In genomic region chr1:19436716-19437476, GRCh38 we compare ENCODE assay signal across 1 cellular context.
TF ChIP-seq lines count a peak whose summit lies in the region.

No MANE protein-coding gene starts in this region.

TF ChIP-seq in HepG2, 621 proteins besides CTCF, POLR2A, EP300 and RAD21 (continued from another document):
- TF ChIP-seq SP1 (IDR thresholded peaks at IDR 0.05), result no peak
- no peak for TF ChIP-seq SP1 (CRISPR knock-in tag; IDR thresholded peaks at IDR 0.05)
- TF ChIP-seq FIP1L1 (IDR thresholded peaks at IDR 0.05; ENCODE audit: borderline replicate concordance, insufficient read depth, low read depth, low read length), result no peak
- TF ChIP-seq, protein P1, sequence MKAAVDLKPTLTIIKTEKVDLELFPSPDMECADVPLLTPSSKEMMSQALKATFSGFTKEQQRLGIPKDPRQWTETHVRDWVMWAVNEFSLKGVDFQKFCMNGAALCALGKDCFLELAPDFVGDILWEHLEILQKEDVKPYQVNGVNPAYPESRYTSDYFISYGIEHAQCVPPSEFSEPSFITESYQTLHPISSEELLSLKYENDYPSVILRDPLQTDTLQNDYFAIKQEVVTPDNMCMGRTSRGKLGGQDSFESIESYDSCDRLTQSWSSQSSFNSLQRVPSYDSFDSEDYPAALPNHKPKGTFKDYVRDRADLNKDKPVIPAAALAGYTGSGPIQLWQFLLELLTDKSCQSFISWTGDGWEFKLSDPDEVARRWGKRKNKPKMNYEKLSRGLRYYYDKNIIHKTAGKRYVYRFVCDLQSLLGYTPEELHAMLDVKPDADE (CRISPR knock-in tag; IDR thresholded peaks at IDR 0.05), result no peak
- TF ChIP-seq THAP11 (CRISPR knock-in tag; IDR thresholded peaks at IDR 0.05), result peak; percentile 40; the same call in 1 of the 2 replicates
- no peak for TF ChIP-seq MTF2 (CRISPR knock-in tag; IDR thresholded peaks at IDR 0.05; ENCODE audit: borderline replicate concordance)
- no peak for TF ChIP-seq CENPT (CRISPR knock-in tag; IDR thresholded peaks at IDR 0.05; ENCODE audit: low read depth)
- TF ChIP-seq ZBTB38 (CRISPR knock-in tag; IDR thresholded peaks at IDR 0.05), result peak; percentile 17; the same call in 1 of the 2 replicates
- TF ChIP-seq, protein P2, sequence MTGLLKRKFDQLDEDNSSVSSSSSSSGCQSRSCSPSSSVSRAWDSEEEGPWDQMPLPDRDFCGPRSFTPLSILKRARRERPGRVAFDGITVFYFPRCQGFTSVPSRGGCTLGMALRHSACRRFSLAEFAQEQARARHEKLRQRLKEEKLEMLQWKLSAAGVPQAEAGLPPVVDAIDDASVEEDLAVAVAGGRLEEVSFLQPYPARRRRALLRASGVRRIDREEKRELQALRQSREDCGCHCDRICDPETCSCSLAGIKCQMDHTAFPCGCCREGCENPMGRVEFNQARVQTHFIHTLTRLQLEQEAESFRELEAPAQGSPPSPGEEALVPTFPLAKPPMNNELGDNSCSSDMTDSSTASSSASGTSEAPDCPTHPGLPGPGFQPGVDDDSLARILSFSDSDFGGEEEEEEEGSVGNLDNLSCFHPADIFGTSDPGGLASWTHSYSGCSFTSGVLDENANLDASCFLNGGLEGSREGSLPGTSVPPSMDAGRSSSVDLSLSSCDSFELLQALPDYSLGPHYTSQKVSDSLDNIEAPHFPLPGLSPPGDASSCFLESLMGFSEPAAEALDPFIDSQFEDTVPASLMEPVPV (CRISPR knock-in tag; IDR thresholded peaks at IDR 0.05), result 0 out of 2 replicates have a peak, but pooled peaks have one; percentile 26
- TF ChIP-seq HDAC2 (CRISPR knock-in tag; IDR thresholded peaks at IDR 0.05), result peak; percentile 93
- no peak for TF ChIP-seq ARID2 (CRISPR knock-in tag; IDR thresholded peaks at IDR 0.05; ENCODE audit: borderline replicate concordance)
- no peak for TF ChIP-seq ZNF263 (CRISPR knock-in tag; IDR thresholded peaks at IDR 0.05)
- no peak for TF ChIP-seq KAT7 (CRISPR knock-in tag; IDR thresholded peaks at IDR 0.05; ENCODE audit: borderline replicate concordance)
- TF ChIP-seq GABPA (IDR thresholded peaks at IDR 0.05; ENCODE audit: low read depth, low read length), result no peak
- peak; percentile 35; the same call in 1 of the 2 replicates for TF ChIP-seq GABPA (CRISPR knock-in tag; IDR thresholded peaks at IDR 0.05; ENCODE audit: low read depth)
- no peak for TF ChIP-seq ZNF101 (CRISPR knock-in tag; IDR thresholded peaks at IDR 0.05; ENCODE audit: borderline replicate concordance, low read depth)
- TF ChIP-seq DMAP1 (CRISPR knock-in tag; IDR thresholded peaks at IDR 0.05), result peak; percentile 57; the same call in 1 of the 2 replicates
- TF ChIP-seq KDM6A (CRISPR knock-in tag; IDR thresholded peaks at IDR 0.05; ENCODE audit: low read depth), result peak; percentile 59; the same call in 1 of the 2 replicates
- TF ChIP-seq HIVEP1 (CRISPR knock-in tag; IDR thresholded peaks at IDR 0.05), result no peak
- no peak for TF ChIP-seq ZNF136 (CRISPR knock-in tag; IDR thresholded peaks at IDR 0.05; ENCODE audit: low read depth)
- peak; percentile 44; the same call in 1 of the 2 replicates for TF ChIP-seq TBX2 (CRISPR knock-in tag; IDR thresholded peaks at IDR 0.05; ENCODE audit: borderline replicate concordance)
- TF ChIP-seq, protein P3, sequence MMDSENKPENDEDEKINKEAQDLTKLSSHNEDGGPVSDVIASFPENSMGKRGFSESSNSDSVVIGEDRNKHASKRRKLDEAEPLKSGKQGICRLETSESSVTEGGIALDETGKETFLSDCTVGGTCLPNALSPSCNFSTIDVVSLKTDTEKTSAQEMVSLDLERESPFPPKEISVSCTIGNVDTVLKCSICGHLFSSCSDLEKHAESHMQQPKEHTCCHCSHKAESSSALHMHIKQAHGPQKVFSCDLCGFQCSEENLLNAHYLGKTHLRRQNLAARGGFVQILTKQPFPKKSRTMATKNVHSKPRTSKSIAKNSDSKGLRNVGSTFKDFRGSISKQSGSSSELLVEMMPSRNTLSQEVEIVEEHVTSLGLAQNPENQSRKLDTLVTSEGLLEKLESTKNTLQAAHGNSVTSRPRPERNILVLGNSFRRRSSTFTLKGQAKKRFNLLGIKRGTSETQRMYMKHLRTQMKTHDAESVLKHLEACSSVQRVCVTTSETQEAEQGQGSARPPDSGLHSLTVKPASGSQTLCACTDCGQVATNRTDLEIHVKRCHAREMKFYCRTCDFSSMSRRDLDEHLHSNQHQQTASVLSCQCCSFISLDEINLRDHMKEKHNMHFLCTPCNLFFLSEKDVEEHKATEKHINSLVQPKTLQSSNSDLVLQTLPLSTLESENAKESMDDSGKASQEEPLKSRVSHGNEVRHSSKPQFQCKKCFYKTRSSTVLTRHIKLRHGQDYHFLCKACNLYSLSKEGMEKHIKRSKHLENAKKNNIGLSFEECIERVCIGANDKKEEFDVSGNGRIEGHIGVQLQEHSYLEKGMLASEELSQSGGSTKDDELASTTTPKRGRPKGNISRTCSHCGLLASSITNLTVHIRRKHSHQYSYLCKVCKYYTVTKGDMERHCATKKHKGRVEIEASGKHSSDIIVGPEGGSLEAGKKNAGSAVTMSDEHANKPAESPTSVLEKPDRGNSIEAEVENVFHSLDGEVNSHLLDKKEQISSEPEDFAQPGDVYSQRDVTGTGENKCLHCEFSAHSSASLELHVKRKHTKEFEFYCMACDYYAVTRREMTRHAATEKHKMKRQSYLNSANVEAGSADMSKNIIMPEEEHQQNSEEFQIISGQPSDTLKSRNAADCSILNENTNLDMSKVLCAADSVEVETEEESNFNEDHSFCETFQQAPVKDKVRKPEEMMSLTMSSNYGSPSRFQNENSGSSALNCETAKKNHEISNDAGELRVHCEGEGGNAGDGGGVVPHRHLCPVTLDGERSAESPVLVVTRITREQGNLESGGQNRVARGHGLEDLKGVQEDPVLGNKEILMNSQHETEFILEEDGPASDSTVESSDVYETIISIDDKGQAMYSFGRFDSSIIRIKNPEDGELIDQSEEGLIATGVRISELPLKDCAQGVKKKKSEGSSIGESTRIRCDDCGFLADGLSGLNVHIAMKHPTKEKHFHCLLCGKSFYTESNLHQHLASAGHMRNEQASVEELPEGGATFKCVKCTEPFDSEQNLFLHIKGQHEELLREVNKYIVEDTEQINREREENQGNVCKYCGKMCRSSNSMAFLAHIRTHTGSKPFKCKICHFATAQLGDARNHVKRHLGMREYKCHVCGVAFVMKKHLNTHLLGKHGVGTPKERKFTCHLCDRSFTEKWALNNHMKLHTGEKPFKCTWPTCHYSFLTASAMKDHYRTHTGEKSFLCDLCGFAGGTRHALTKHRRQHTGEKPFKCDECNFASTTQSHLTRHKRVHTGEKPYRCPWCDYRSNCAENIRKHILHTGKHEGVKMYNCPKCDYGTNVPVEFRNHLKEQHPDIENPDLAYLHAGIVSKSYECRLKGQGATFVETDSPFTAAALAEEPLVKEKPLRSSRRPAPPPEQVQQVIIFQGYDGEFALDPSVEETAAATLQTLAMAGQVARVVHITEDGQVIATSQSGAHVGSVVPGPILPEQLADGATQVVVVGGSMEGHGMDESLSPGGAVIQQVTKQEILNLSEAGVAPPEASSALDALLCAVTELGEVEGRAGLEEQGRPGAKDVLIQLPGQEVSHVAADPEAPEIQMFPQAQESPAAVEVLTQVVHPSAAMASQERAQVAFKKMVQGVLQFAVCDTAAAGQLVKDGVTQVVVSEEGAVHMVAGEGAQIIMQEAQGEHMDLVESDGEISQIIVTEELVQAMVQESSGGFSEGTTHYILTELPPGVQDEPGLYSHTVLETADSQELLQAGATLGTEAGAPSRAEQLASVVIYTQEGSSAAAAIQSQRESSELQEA (CRISPR knock-in tag; IDR thresholded peaks at IDR 0.05; ENCODE audit: not compliant biosample characterization), result no peak
- no peak for TF ChIP-seq CREBL2 (CRISPR knock-in tag; IDR thresholded peaks at IDR 0.05; ENCODE audit: borderline replicate concordance)
- TF ChIP-seq TCF7 (IDR thresholded peaks at IDR 0.05; ENCODE audit: low read depth), result peak; percentile 63
- no peak for TF ChIP-seq THAP8 (CRISPR knock-in tag; IDR thresholded peaks at IDR 0.05; ENCODE audit: borderline replicate concordance)
